33 cellular contexts compared by ENCODE assay signal in genomic region chr2:12243381-12243780, GRCh38.
"Had no signal": no experiment of that assay in that cellular context is flagged by ENCODE, and none has a peak within 500 bp of the region (broad histone marks: within the 10 kb centered on the region; RNA-seq: fewer than 3 reads in every experiment).

No MANE protein-coding gene starts in this region.

- H3K27me3 Mint-ChIP-seq: activated naive CD4-positive, alpha-beta T cell treated with anti-CD3 and anti-CD28 coated beads, Interleukin-2, amount 50 U/mL, for 24 hours; activated T-helper 17 cell treated with anti-CD3 and anti-CD28 coated beads, Interleukin-2, amount 50 U/mL, for 72 hours; T-cell had no signal

- H3K36me3 ChIP-seq: MG63, Peyer's patch, WERI-Rb-1 had no signal

- H3K27ac Mint-ChIP-seq: activated CD4-positive, alpha-beta memory T cell treated with anti-CD3 and anti-CD28 coated beads, Interleukin-2, amount 10 ng/mL, durations not matched to agents 7 days and 5 days; activated CD8-positive, alpha-beta memory T cell treated with anti-CD3 and anti-CD28 coated beads, Interleukin-2, amount 10 ng/mL, durations not matched to agents 7 days and 5 days; activated naive CD4-positive, alpha-beta T cell treated with anti-CD3 and anti-CD28 coated beads, Interleukin-2, amount 50 U/mL, for 24 hours; activated naive CD8-positive, alpha-beta T cell treated with anti-CD3 and anti-CD28 coated beads, Interleukin-2, amount 10 ng/mL, durations not matched to agents 7 days and 5 days; activated T-cell treated with anti-CD3 and anti-CD28 coated beads, Interleukin-2, amount 50 U/mL, for 72 hours; activated T-helper 17 cell treated with anti-CD3 and anti-CD28 coated beads, Interleukin-2, amount 50 U/mL, for 72 hours; brain; T-cell; T-helper 17 cell had no signal

- DNase-seq: activated CD4-positive, alpha-beta memory T cell treated with anti-CD3 and anti-CD28 coated beads, Interleukin-2, amount 10 ng/mL, durations not matched to agents 7 days and 5 days; activated CD4-positive, alpha-beta T cell treated with anti-CD3 and anti-CD28 coated beads for 1 hour; activated CD4-positive, alpha-beta T cell treated with anti-CD3 and anti-CD28 coated beads for 48 hours; activated CD4-positive, CD25-positive, alpha-beta regulatory T cell; activated CD8-positive, alpha-beta memory T cell treated with anti-CD3 and anti-CD28 coated beads for 24 hours; activated CD8-positive, alpha-beta memory T cell treated with anti-CD3 and anti-CD28 coated beads, Interleukin-2, amount 10 ng/mL, durations not matched to agents 7 days and 5 days; activated CD8-positive, alpha-beta memory T cell treated with anti-CD3 and anti-CD28 coated beads, Interleukin-2, amount 50 U/mL, for 48 hours; activated effector memory CD4-positive, alpha-beta T cell treated with anti-CD3 and anti-CD28 coated beads, Interleukin-2, amount 50 U/mL, for 16 hours; activated naive CD4-positive, alpha-beta T cell; activated naive CD8-positive, alpha-beta T cell treated with anti-CD3 and anti-CD28 coated beads, Interleukin-2, amount 10 ng/mL, durations not matched to agents 7 days and 5 days; activated T-cell treated with anti-CD3 and anti-CD28 coated beads, Interleukin-2, amount 50 U/mL, for 72 hours; caudate nucleus; cerebellar nuclear complex; MG63; NCI-H1092; NCI-H1436 treated with DMSO at 0.1 percent for 48 hours; NCI-H1694 treated with DMSO at 0.1 percent for 48 hours; NCI-H2029; NCI-H345; NCI-H524 treated with DMSO at 0.1 percent for 48 hours; Peyer's patch; RPMI8226; SHP77 treated with DMSO at 0.1 percent for 48 hours; T-cell; T-helper 17 cell; WERI-Rb-1 had no signal

- H3K36me3 Mint-ChIP-seq: activated CD8-positive, alpha-beta memory T cell treated with anti-CD3 and anti-CD28 coated beads, Interleukin-2, amount 10 ng/mL, durations not matched to agents 7 days and 5 days; activated naive CD4-positive, alpha-beta T cell treated with anti-CD3 and anti-CD28 coated beads, Interleukin-2, amount 50 U/mL, for 24 hours; activated naive CD8-positive, alpha-beta T cell treated with anti-CD3 and anti-CD28 coated beads, Interleukin-2, amount 10 ng/mL, durations not matched to agents 7 days and 5 days; brain; T-cell had no signal

- H3K4me3 ChIP-seq: MG63, Peyer's patch had no signal

- H3K4me1 ChIP-seq: Peyer's patch had no signal

- H3K4me3 Mint-ChIP-seq: activated CD4-positive, alpha-beta memory T cell treated with anti-CD3 and anti-CD28 coated beads, Interleukin-2, amount 10 ng/mL, durations not matched to agents 7 days and 5 days; activated CD8-positive, alpha-beta memory T cell treated with anti-CD3 and anti-CD28 coated beads, Interleukin-2, amount 10 ng/mL, durations not matched to agents 7 days and 5 days; activated naive CD4-positive, alpha-beta T cell treated with anti-CD3 and anti-CD28 coated beads, Interleukin-2, amount 50 U/mL, for 24 hours; activated naive CD8-positive, alpha-beta T cell treated with anti-CD3 and anti-CD28 coated beads, Interleukin-2, amount 10 ng/mL, durations not matched to agents 7 days and 5 days; activated T-cell treated with anti-CD3 and anti-CD28 coated beads, Interleukin-2, amount 50 U/mL, for 72 hours; activated T-helper 17 cell treated with anti-CD3 and anti-CD28 coated beads, Interleukin-2, amount 50 U/mL, for 72 hours; brain; T-cell; T-helper 17 cell had no signal

- FAIRE-seq: astrocyte, bronchial epithelial cell had no signal

- H3K27me3 ChIP-seq: MG63, Peyer's patch had no signal

- ATAC-seq: activated CD8-positive, alpha-beta memory T cell treated with anti-CD3 and anti-CD28 coated beads, Interleukin-2, amount 10 ng/mL, durations not matched to agents 7 days and 5 days; activated T-cell treated with anti-CD3 and anti-CD28 coated beads, Interleukin-2, amount 50 U/mL, for 72 hours; activated T-helper 17 cell treated with anti-CD3 and anti-CD28 coated beads, Interleukin-2, amount 50 U/mL, for 72 hours; PC-3; SK-N-SH treated with all-trans-retinoic acid at 6 μM for 48 hours; T-cell; T-helper 17 cell had no signal

- H3K4me1 Mint-ChIP-seq: activated CD4-positive, alpha-beta memory T cell treated with anti-CD3 and anti-CD28 coated beads, Interleukin-2, amount 10 ng/mL, durations not matched to agents 7 days and 5 days; activated CD8-positive, alpha-beta memory T cell treated with anti-CD3 and anti-CD28 coated beads, Interleukin-2, amount 10 ng/mL, durations not matched to agents 7 days and 5 days; activated naive CD4-positive, alpha-beta T cell treated with anti-CD3 and anti-CD28 coated beads, Interleukin-2, amount 50 U/mL, for 24 hours; activated naive CD8-positive, alpha-beta T cell treated with anti-CD3 and anti-CD28 coated beads, Interleukin-2, amount 10 ng/mL, durations not matched to agents 7 days and 5 days; activated T-helper 17 cell treated with anti-CD3 and anti-CD28 coated beads, Interleukin-2, amount 50 U/mL, for 72 hours; brain; T-cell had no signal

- H3K9me3 ChIP-seq: MG63, Peyer's patch had no signal

- H3K27ac ChIP-seq: Peyer's patch, WERI-Rb-1 had no signal

- H3K9me3 Mint-ChIP-seq: activated CD4-positive, alpha-beta memory T cell treated with anti-CD3 and anti-CD28 coated beads, Interleukin-2, amount 10 ng/mL, durations not matched to agents 7 days and 5 days; activated T-cell treated with anti-CD3 and anti-CD28 coated beads, Interleukin-2, amount 50 U/mL, for 72 hours; activated T-helper 17 cell treated with anti-CD3 and anti-CD28 coated beads, Interleukin-2, amount 50 U/mL, for 72 hours; T-cell had no signal
